Comparison of ENCODE assay signal across 2 cellular contexts in the genomic region with DNA sequence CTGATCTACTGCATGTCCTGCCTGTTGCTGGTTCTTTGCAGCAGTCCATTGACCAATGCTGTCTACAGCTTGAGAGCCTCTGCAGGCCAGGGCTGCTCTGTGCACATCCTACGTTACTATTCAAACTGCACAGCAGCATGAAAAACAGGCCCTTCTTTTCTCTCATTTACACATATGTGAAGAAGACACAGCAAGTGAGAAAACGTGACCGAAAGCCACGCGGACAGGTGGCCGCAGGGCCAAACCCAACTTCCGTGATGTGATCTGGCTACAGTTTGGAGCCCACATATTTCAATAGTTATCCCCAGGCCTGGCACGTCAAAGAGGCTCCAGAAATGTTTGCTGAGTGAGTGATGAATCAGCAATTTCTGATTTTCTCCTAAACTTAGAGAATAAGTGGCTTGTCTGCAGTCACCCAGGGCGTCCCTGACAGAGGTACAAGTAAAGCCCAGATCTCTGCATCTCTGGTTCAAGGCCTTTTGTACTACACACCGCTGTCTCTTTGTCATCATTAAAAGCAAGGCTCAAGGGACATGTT.
TF ChIP-seq lines count a peak whose summit lies in the region.

No MANE protein-coding gene starts in this region.

TF ChIP-seq in GM12891, 5 proteins besides CTCF, POLR2A, EP300 and RAD21:
- TF ChIP-seq POLR2AphosphoS5 (IDR thresholded peaks at IDR 0.05; ENCODE audit: low read depth, low read length), result no peak
- no peak for TF ChIP-seq TAF1 (IDR thresholded peaks at IDR 0.05; ENCODE audit: low read depth, low read length)
- no peak for TF ChIP-seq PAX5 (IDR thresholded peaks at IDR 0.05; ENCODE audit: insufficient read depth, low read length, severe bottlenecking)
- TF ChIP-seq POU2F2 (IDR thresholded peaks at IDR 0.05; ENCODE audit: low read depth, low read length), result no peak
- no peak for TF ChIP-seq SPI1 (IDR thresholded peaks at IDR 0.05; ENCODE audit: low read depth, low read length)

TF ChIP-seq in IMR-90, 13 proteins besides CTCF, POLR2A, EP300 and RAD21:
- TF ChIP-seq MAZ (IDR thresholded peaks at IDR 0.05; ENCODE audit: borderline replicate concordance, low read depth, low read length) (no peak), MAFK (IDR thresholded peaks at IDR 0.05; ENCODE audit: low read depth, low read length) (peak; percentile 80)
